In genomic region chr18:57807336-57808117, GRCh38 we compare ENCODE assay signal across 1 cellular context.
TF ChIP-seq lines count a peak whose summit lies in the region.

No MANE protein-coding gene starts in this region.

TF ChIP-seq in HepG2, 621 proteins besides CTCF, POLR2A, EP300 and RAD21:
- no peak for TF ChIP-seq ELK4 (CRISPR knock-in tag; IDR thresholded peaks at IDR 0.05; ENCODE audit: borderline replicate concordance)
